Comparison of ENCODE assay signal across 22 cellular contexts in genomic region chr11:85951428-85952107, GRCh38.
"Had no signal": no experiment of that assay in that cellular context is flagged by ENCODE, and none has a peak within 500 bp of the region (broad histone marks: within the 10 kb centered on the region; RNA-seq: fewer than 3 reads in every experiment).

No MANE protein-coding gene starts in this region.

- H3K27ac ChIP-seq: body of pancreas, foreskin keratinocyte, left lung, neutrophil, prostate gland, spleen, tibial artery, VCaP had no signal

- DNase-seq: activated CD4-positive, alpha-beta T cell treated with anti-CD3 and anti-CD28 coated beads, Interleukin-2, amount 10 ng/mL, durations not matched to agents 7 days and 5 days; activated CD4-positive, CD25-positive, alpha-beta regulatory T cell treated with anti-CD3 and anti-CD28 coated beads, Interleukin-2, amount 50 U/mL, for 72 hours; activated CD8-positive, alpha-beta memory T cell treated with anti-CD3 and anti-CD28 coated beads, Interleukin-2, amount 10 ng/mL, durations not matched to agents 7 days and 5 days; activated CD8-positive, alpha-beta T cell treated with anti-CD3 and anti-CD28 coated beads for 36 hours; activated naive CD4-positive, alpha-beta T cell; activated T-cell treated with anti-CD3 and anti-CD28 coated beads for 4 hours; anterior cingulate cortex; body of pancreas; effector CD4-positive, alpha-beta T cell; foreskin keratinocyte; kidney; left lung; midbrain; ovary; spleen; stimulated activated CD4-positive, alpha-beta T cell treated with anti-CD3 and anti-CD28 coated beads, Interleukin-4, amount 100 ng/mL, for 1 hour; stimulated activated naive CD8-positive, alpha-beta T cell treated with anti-CD3 and anti-CD28 coated beads, Interleukin-15, Interleukin-2, amounts not matched to agents 100 U/mL and 50 U/mL, for 24 hours; tibial artery had no signal

- H3K27me3 Mint-ChIP-seq: activated CD4-positive, alpha-beta T cell treated with anti-CD3 and anti-CD28 coated beads, Interleukin-2, amount 10 ng/mL, durations not matched to agents 7 days and 5 days; activated CD8-positive, alpha-beta memory T cell treated with anti-CD3 and anti-CD28 coated beads, Interleukin-2, amount 10 ng/mL, durations not matched to agents 7 days and 5 days; activated CD8-positive, alpha-beta T cell treated with anti-CD3 and anti-CD28 coated beads for 36 hours had no signal

- H3K4me3 ChIP-seq: body of pancreas, left lung, ovary, prostate gland, spleen, tibial artery had no signal

- H3K9me3 ChIP-seq: body of pancreas, left lung, neutrophil, ovary, prostate gland, tibial artery had no signal

- H3K27ac Mint-ChIP-seq: activated CD4-positive, alpha-beta T cell treated with anti-CD3 and anti-CD28 coated beads, Interleukin-2, amount 10 ng/mL, durations not matched to agents 7 days and 5 days; activated CD8-positive, alpha-beta T cell treated with anti-CD3 and anti-CD28 coated beads for 36 hours; nephron had no signal

- H3K4me1 ChIP-seq: prostate gland had no signal

- ATAC-seq: activated CD8-positive, alpha-beta memory T cell treated with anti-CD3 and anti-CD28 coated beads, Interleukin-2, amount 10 ng/mL, durations not matched to agents 7 days and 5 days; activated CD8-positive, alpha-beta T cell treated with anti-CD3 and anti-CD28 coated beads for 36 hours; body of pancreas; foreskin keratinocyte; left lung; stimulated activated naive CD8-positive, alpha-beta T cell treated with anti-CD3 and anti-CD28 coated beads, Interleukin-15, Interleukin-2, amounts not matched to agents 100 U/mL and 50 U/mL, for 24 hours had no signal

- H3K27me3 ChIP-seq: body of pancreas, foreskin keratinocyte, left lung, neutrophil, ovary, spleen, tibial artery had no signal

- H3K36me3 ChIP-seq: ovary had no signal

- H3K4me3 Mint-ChIP-seq: activated CD4-positive, alpha-beta T cell treated with anti-CD3 and anti-CD28 coated beads, Interleukin-2, amount 10 ng/mL, durations not matched to agents 7 days and 5 days; activated CD8-positive, alpha-beta memory T cell treated with anti-CD3 and anti-CD28 coated beads, Interleukin-2, amount 10 ng/mL, durations not matched to agents 7 days and 5 days; activated CD8-positive, alpha-beta T cell treated with anti-CD3 and anti-CD28 coated beads for 36 hours; nephron had no signal
